ENCODE assay signal across 34 cellular contexts in genomic region chr2:194205568-194206227, GRCh38.
"Had no signal": no experiment of that assay in that cellular context is flagged by ENCODE, and none has a peak within 500 bp of the region (broad histone marks: within the 10 kb centered on the region; RNA-seq: fewer than 3 reads in every experiment).

No MANE protein-coding gene starts in this region.

- DNase-seq: activated CD4-positive, alpha-beta memory T cell treated with anti-CD3 and anti-CD28 coated beads, Interleukin-2, amount 10 ng/mL, durations not matched to agents 7 days and 5 days; activated CD4-positive, alpha-beta T cell treated with anti-CD3 and anti-CD28 coated beads for 1 hour; activated CD4-positive, alpha-beta T cell treated with anti-CD3 and anti-CD28 coated beads for 48 hours; activated CD4-positive, CD25-positive, alpha-beta regulatory T cell; activated CD8-positive, alpha-beta memory T cell treated with anti-CD3 and anti-CD28 coated beads for 24 hours; activated CD8-positive, alpha-beta memory T cell treated with anti-CD3 and anti-CD28 coated beads, Interleukin-2, amount 10 ng/mL, durations not matched to agents 7 days and 5 days; activated CD8-positive, alpha-beta memory T cell treated with anti-CD3 and anti-CD28 coated beads, Interleukin-2, amount 50 U/mL, for 48 hours; activated effector memory CD4-positive, alpha-beta T cell treated with Interleukin-2 at 50 U/mL for 16 hours; activated naive CD4-positive, alpha-beta T cell treated with anti-CD3 and anti-CD28 coated beads, Interleukin-2, amount 10 ng/mL, durations not matched to agents 7 days and 5 days; activated naive CD8-positive, alpha-beta T cell treated with anti-CD3 and anti-CD28 coated beads, Interleukin-2, amount 50 U/mL, for 24 hours; activated T-cell treated with anti-CD3 and anti-CD28 coated beads, Interleukin-2, amount 50 U/mL, for 48 hours; anterior cingulate cortex; caudate nucleus; cerebellar nuclear complex; Karpas-422; MV-4-11; NCI-H1092; NCI-H1436 treated with DMSO at 0.1 percent for 48 hours; NCI-H1694 treated with DMSO at 0.1 percent for 48 hours; NCI-H2029; NCI-H2107; NCI-H2171; NCI-H510A; NCI-H526; NCI-H748 treated with DMSO at 0.1 percent for 48 hours; PC-3; Peyer's patch; RPMI8226; SIG-M5; T1000; WERI-Rb-1 had no signal

- H3K4me1 ChIP-seq: Peyer's patch had no signal

- H3K27me3 ChIP-seq: Peyer's patch had no signal

- H3K4me3 ChIP-seq: K562, Peyer's patch had no signal

- H3K27ac ChIP-seq: Peyer's patch, WERI-Rb-1 had no signal

- FAIRE-seq: bronchial epithelial cell, K562, TTC549 had no signal

- H3K36me3 ChIP-seq: Peyer's patch, WERI-Rb-1 had no signal

- H3K9me3 ChIP-seq: Peyer's patch had no signal

- ATAC-seq: activated CD8-positive, alpha-beta memory T cell treated with anti-CD3 and anti-CD28 coated beads, Interleukin-2, amount 10 ng/mL, durations not matched to agents 7 days and 5 days; activated naive CD8-positive, alpha-beta T cell treated with anti-CD3 and anti-CD28 coated beads, Interleukin-2, amount 50 U/mL, for 24 hours; K562; PC-3 had no signal
